Comparison of ENCODE assay signal across 11 cellular contexts in genomic region chr4:18945464-18945863, GRCh38.
"Had no signal": no experiment of that assay in that cellular context is flagged by ENCODE, and none has a peak within 500 bp of the region (broad histone marks: within the 10 kb centered on the region; RNA-seq: fewer than 3 reads in every experiment).

No MANE protein-coding gene starts in this region.

- H3K9ac ChIP-seq: GM23248 had no signal

- H3K9me3 ChIP-seq: HAP-1 had no signal

- FAIRE-seq: H1, H54 had no signal

- H2AFZ ChIP-seq: GM23248, GM23338 had no signal

- H3K4me2 ChIP-seq: GM23338 had no signal

- ATAC-seq: GM23338, HCT116 had no signal

- H3K27ac Mint-ChIP-seq: GM23338, H9, HFFc6 had no signal

- H3K9me3 Mint-ChIP-seq: HFFc6 had no signal

- DNase-seq: GM23248, GOT3, H7, H9, HCEC 1CT, HFFc6 had no signal

- H3K4me1 ChIP-seq: HAP-1 had no signal

- H3K4me3 ChIP-seq: GM23248, GM23338, HAP-1 had no signal

- H3K36me3 ChIP-seq: HAP-1 had no signal

- H3K27ac ChIP-seq: GM23248 had no signal

- H3K4me3 Mint-ChIP-seq: GM23338, H9, HFFc6 had no signal

- H3K4me1 Mint-ChIP-seq: H9 had no signal
